Comparison of ENCODE assay signal across 24 cellular contexts in the genomic region with DNA sequence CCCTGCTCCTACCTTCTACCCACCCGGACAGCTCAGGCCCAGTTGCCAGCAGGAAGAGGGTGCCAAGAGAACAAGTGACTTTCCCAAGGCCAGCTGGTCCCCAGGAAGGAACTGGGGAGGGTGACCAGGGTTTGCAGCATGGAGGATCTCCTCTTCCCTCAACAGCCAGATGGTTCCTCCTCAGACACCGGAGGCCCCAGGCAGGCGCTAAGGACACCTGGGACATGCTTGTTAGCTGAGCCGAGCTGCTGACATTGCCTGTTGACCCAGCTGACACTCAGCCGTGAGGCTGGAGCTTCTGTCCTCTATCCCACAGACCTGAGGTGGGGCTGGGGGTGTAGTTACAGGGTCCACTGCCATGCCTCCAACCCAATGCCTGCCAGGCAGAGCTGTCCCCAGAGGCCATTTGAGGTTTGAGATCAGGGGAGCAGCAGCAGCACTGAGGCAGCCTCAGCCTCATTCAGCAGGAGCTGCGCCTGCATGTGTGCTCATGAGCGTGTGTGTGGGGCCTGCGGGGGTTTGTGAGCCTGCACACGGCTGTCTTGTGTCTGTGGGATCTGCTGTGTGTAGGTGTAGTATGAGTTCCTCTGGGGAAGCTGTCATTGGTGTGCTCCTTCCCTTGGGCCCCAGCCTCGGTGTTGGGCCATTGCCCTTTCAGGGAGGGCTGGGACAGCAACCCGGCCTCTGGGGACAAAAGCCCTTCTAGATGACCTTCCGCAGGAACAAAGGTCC. TPM values are rescaled to one million over a fixed set of nuclear protein-coding genes. Genes with fewer than 3 reads are reported as not detected.
DNase-seq lines count a peak whose midpoint lies in the region; TF ChIP-seq lines count a peak whose summit lies in the region.
"Had no signal": no experiment of that assay in that cellular context is flagged by ENCODE, and none has a peak within 500 bp of the region (broad histone marks: within the 10 kb centered on the region; RNA-seq: fewer than 3 reads in every experiment).

No MANE protein-coding gene starts in this region.

- DNase-seq in NCI-H82 (lab: John Stamatoyannopoulos, UW) (peak; percentile 75), NCI-H82 treated with DMSO at 0.1 percent for 48 hours (lab: John Stamatoyannopoulos, UW; ENCODE audit: unreplicated experiment) (no peak), NB4 (ENCODE audit: low read depth) (peak; percentile 39), caudate nucleus (lab: John Stamatoyannopoulos, UW) (peak in 41 of 61 donors; percentile 25 to 94 (median 53)), retina (peak; percentile 60), kidney tubule cell (ENCODE audit: low spot score) (no peak), NCI-H1105 (lab: John Stamatoyannopoulos, UW) (no peak), mesenteric fat pad (ENCODE audit: low spot score) (no peak)
- DNase-seq: activated B cell treated with CpG ODN at 0.5 μM for 24 hours; activated CD4-positive, alpha-beta memory T cell treated with anti-CD3 and anti-CD28 coated beads, Interleukin-2, amount 10 ng/mL, durations not matched to agents 7 days and 5 days; activated T-cell treated with anti-CD3 and anti-CD28 coated beads for 4 hours; adrenal gland; HFFc6; mammary epithelial cell; NCI-H1417; SK-N-SH; stimulated activated CD8-positive, alpha-beta memory T cell treated with anti-CD3 and anti-CD28 coated beads, Interleukin-4, amount 100 ng/mL, for 48 hours had no signal

- no peak for TF ChIP-seq CTCF in NB4 (IDR thresholded peaks at IDR 0.05; ENCODE audit: low read depth, low read length)

- peak overlapping the region; percentile 54 for H3K27ac ChIP-seq in caudate nucleus (ENCODE audit: low read depth, low read length)
- H3K27ac ChIP-seq: adrenal gland, breast epithelium had no signal

- H3K4me3 ChIP-seq in NB4 (ENCODE audit: low read depth, low read length): no peak overlapping the region
- H3K4me3 ChIP-seq: adrenal gland, breast epithelium had no signal

- no peak for TF ChIP-seq POLR2A in NB4 (IDR thresholded peaks at IDR 0.05; ENCODE audit: extremely low read depth, insufficient read length)

RNA-seq across cellular contexts. Expression of a gene that starts 7.1 kb away (rescaled TPM):
- total RNA-seq in mesenteric fat pad: not detected
- total RNA-seq: A172, B cell, mammary epithelial cell, omental fat pad, sciatic nerve, ureter had no signal

RNA-seq across cellular contexts. Expression of a gene that starts 9.4 kb away (rescaled TPM):
- total RNA-seq in mesenteric fat pad: 31.5 TPM

RNA-seq across cellular contexts. Expression of a gene that starts 20.9 kb away (rescaled TPM):
- total RNA-seq in mesenteric fat pad: not detected
- total RNA-seq: A172, HFFc6, NCI-H460, omental fat pad, sciatic nerve, ureter had no signal

RNA-seq across cellular contexts. Expression of a gene that starts 39.6 kb away (rescaled TPM):
- total RNA-seq in mesenteric fat pad: 108 TPM

RNA-seq across cellular contexts. Expression of a gene that starts 51.7 kb away (rescaled TPM):
- total RNA-seq in mesenteric fat pad: 46.9 TPM

Comparison
In these comparisons a context has a peak if more than half of its experiments do, and no peak if none do; other contexts are left out.
1. DNase-seq: peak in NCI-H82 (single experiment), NB4 (single experiment), caudate nucleus (41 of 61) and retina (single experiment); none in NCI-H82 treated with DMSO at 0.1 percent for 48 hours (single experiment), kidney tubule cell (single experiment), NCI-H1105 (single experiment) and mesenteric fat pad (single experiment).